In the genomic region with DNA sequence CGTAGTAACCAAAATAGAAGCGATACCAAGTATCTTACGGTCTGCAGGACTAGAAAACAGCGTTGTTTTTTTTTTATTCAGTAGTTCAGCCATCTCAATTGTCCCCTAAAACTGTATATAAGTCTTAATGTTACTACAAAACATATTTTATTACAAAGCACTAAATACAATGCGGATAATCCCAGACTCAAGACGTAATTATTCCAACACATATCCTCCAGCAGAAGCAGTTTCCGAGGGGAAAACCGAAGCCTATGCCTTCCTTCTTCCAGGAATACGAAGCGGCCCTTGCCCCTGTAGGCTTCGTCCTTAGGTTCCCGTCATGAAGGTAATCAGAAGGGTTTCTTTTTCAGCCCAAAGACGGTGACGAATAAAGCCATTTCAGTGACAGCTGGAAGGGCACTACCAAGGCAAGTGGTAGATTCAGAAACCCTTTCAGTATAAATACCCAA, we compare ENCODE assay signal across 8 cellular contexts. TPM values are rescaled to one million over a fixed set of nuclear protein-coding genes. Genes with fewer than 3 reads are reported as not detected.
DNase-seq lines count a peak whose midpoint lies in the region; ATAC-seq and TF ChIP-seq lines count a peak whose summit lies in the region.

No MANE protein-coding gene starts in this region.

- H3K36me3 Mint-ChIP-seq in CD4-positive, CD25-positive, alpha-beta regulatory T cell, result no peaks in the 10 kb centered on the region
- no peaks in the 10 kb centered on the region for H3K36me3 Mint-ChIP-seq in nephron progenitor cell (ENCODE audit: low read depth)

- H3K27me3 Mint-ChIP-seq in CD4-positive, CD25-positive, alpha-beta regulatory T cell, result no peaks in the 10 kb centered on the region
- peaks cover 3% of the 10 kb centered on the region for H3K27me3 Mint-ChIP-seq in nephron progenitor cell (ENCODE audit: low read depth, poor library complexity)

- peak overlapping the region; percentile 97 for H3K4me3 ChIP-seq in CD4-positive, CD25-positive, alpha-beta regulatory T cell (ENCODE audit: low read depth, low read length)
- H3K4me3 ChIP-seq in ectodermal cell (ENCODE audit: insufficient read depth, low read depth, low read length), result peak overlapping the region; percentile 56

- peak overlapping the region; percentile 99 to 100 (median 100) for H3K27ac Mint-ChIP-seq in CD4-positive, CD25-positive, alpha-beta regulatory T cell
- H3K27ac Mint-ChIP-seq in nephron progenitor cell, result peak overlapping the region; percentile 100

- no peaks in the 10 kb centered on the region for H3K27me3 ChIP-seq in CD4-positive, CD25-positive, alpha-beta regulatory T cell (ENCODE audit: control insufficient read depth, insufficient read depth, low read length)
- no peaks in the 10 kb centered on the region for H3K27me3 ChIP-seq in ectodermal cell (ENCODE audit: control insufficient read depth, insufficient read depth, low read length, poor library complexity, severe bottlenecking)

- peak overlapping the region; percentile 97 for H3K27ac ChIP-seq in CD4-positive, CD25-positive, alpha-beta regulatory T cell (ENCODE audit: insufficient read depth, low read length, poor library complexity, severe bottlenecking)
- peak overlapping the region; percentile 95 for H3K27ac ChIP-seq in ectodermal cell (ENCODE audit: insufficient read depth, low read depth, low read length, poor library complexity, severe bottlenecking)

- ATAC-seq in CD4-positive, CD25-positive, alpha-beta regulatory T cell (ENCODE audit: low read depth in 2 of 2), result no peak
- ATAC-seq in GM18498 (IDR thresholded peaks at IDR 0.05; ENCODE audit: unreplicated experiment) (no peak), GM19351 (IDR thresholded peaks at IDR 0.05; ENCODE audit: unreplicated experiment) (no peak)

- peaks cover 14 to 56% (median 28%) of the 10 kb centered on the region in 4 donors for H3K4me1 Mint-ChIP-seq in CD4-positive, CD25-positive, alpha-beta regulatory T cell
- peaks cover 48% of the 10 kb centered on the region for H3K4me1 Mint-ChIP-seq in nephron progenitor cell

- H3K9me3 Mint-ChIP-seq in CD4-positive, CD25-positive, alpha-beta regulatory T cell, result peaks cover 0 to 3% (median 0%) of the 10 kb centered on the region in 7 donors
- H3K9me3 Mint-ChIP-seq in nephron progenitor cell, result no peaks in the 10 kb centered on the region

- 1 to 2% methylated on average over 14 of the region's 14 CpGs for WGBS in ectodermal cell, 2 experiments

- no peaks in the 10 kb centered on the region for H3K9me3 ChIP-seq in CD4-positive, CD25-positive, alpha-beta regulatory T cell (ENCODE audit: control insufficient read depth in 2 of 2, low read length in 2 of 2)
- H3K9me3 ChIP-seq in ectodermal cell (ENCODE audit: control insufficient read depth, low read length), result no peaks in the 10 kb centered on the region

- no peak for DNase-seq in CD4-positive, CD25-positive, alpha-beta regulatory T cell
- peak; percentile 52 for DNase-seq in M059J (ENCODE audit: low read depth)
- DNase-seq in nephron progenitor cell, result no peak
- no peak for DNase-seq in superior temporal gyrus (ENCODE audit: extremely low spot score)
- DNase-seq in GM19240 (ENCODE audit: insufficient read length, low spot score), result no peak

- H3K36me3 ChIP-seq in CD4-positive, CD25-positive, alpha-beta regulatory T cell (ENCODE audit: control insufficient read depth, insufficient read depth, low read length), result no peaks in the 10 kb centered on the region
- no peaks in the 10 kb centered on the region for H3K36me3 ChIP-seq in ectodermal cell (ENCODE audit: control insufficient read depth, insufficient read depth, low read length)

- no peak for TF ChIP-seq CTCF in nephron progenitor cell (IDR thresholded peaks at IDR 0.05)

- H3K4me1 ChIP-seq in CD4-positive, CD25-positive, alpha-beta regulatory T cell (ENCODE audit: control insufficient read depth, insufficient read depth, low read length, poor library complexity, severe bottlenecking), result peaks cover 33% of the 10 kb centered on the region
- peaks cover 23% of the 10 kb centered on the region for H3K4me1 ChIP-seq in ectodermal cell (ENCODE audit: control insufficient read depth, insufficient read depth, low read length)

- H3K4me3 Mint-ChIP-seq in CD4-positive, CD25-positive, alpha-beta regulatory T cell, result peak overlapping the region; percentile 84 to 94 (median 86)
- H3K4me3 Mint-ChIP-seq in nephron progenitor cell, result peak overlapping the region; percentile 90

RNA-seq across cellular contexts. Expression of gene TMEM107, which starts 2.3 kb away (rescaled TPM):
- 27.3 TPM for total RNA-seq in CD4-positive, CD25-positive, alpha-beta regulatory T cell
- polyA plus RNA-seq in CD4-positive, CD25-positive, alpha-beta regulatory T cell, result 10 to 100 TPM; 20.6 to 38.9 (median 29.9) TPM
- 27.5 and 31.5 TPM in 2 replicates for total RNA-seq in M059J (2014; rRNA removed; shearing (Covaris generic))
- 18.8 TPM for polyA plus RNA-seq in ectodermal cell (2013, experiment 1 of 4)
- polyA plus RNA-seq in ectodermal cell (2013, experiment 2 of 4), result 18.2 TPM
- polyA plus RNA-seq in ectodermal cell (2013, experiment 3 of 4), result 31.3 TPM
- polyA plus RNA-seq in ectodermal cell (2013, experiment 4 of 4), result 28.9 TPM

RNA-seq across cellular contexts. Expression of gene VAMP2, which starts 11.1 kb away (rescaled TPM):
- 205 TPM for total RNA-seq in CD4-positive, CD25-positive, alpha-beta regulatory T cell
- polyA plus RNA-seq in CD4-positive, CD25-positive, alpha-beta regulatory T cell, result 10 to 100 TPM; 42.7 to 60.4 (median 59.3) TPM
- 3.8 and 4.4 TPM in 2 replicates for total RNA-seq in M059J (2014; rRNA removed; shearing (Covaris generic))
- 50.3 TPM for polyA plus RNA-seq in ectodermal cell (2013, experiment 1 of 4)
- polyA plus RNA-seq in ectodermal cell (2013, experiment 2 of 4), result 44.8 TPM
- 38.2 TPM for polyA plus RNA-seq in ectodermal cell (2013, experiment 3 of 4)
- 47.1 TPM for polyA plus RNA-seq in ectodermal cell (2013, experiment 4 of 4)

RNA-seq across cellular contexts. Expression of gene BORCS6, which starts 16.1 kb away (rescaled TPM):
- 10.1 TPM for total RNA-seq in CD4-positive, CD25-positive, alpha-beta regulatory T cell
- polyA plus RNA-seq in CD4-positive, CD25-positive, alpha-beta regulatory T cell, result 10 to 100 TPM; 23.6 to 29.9 (median 25.4) TPM
- 3.9 and 6.8 TPM in 2 replicates for total RNA-seq in M059J (2014; rRNA removed; shearing (Covaris generic))
- polyA plus RNA-seq in ectodermal cell (2013, experiment 1 of 4), result 3.2 TPM
- 3.4 TPM for polyA plus RNA-seq in ectodermal cell (2013, experiment 2 of 4)
- 2.9 TPM for polyA plus RNA-seq in ectodermal cell (2013, experiment 3 of 4)
- 3.1 TPM for polyA plus RNA-seq in ectodermal cell (2013, experiment 4 of 4)

RNA-seq across cellular contexts. Expression of gene PER1, which starts 21.7 kb away (rescaled TPM):
- 1,740 TPM for total RNA-seq in CD4-positive, CD25-positive, alpha-beta regulatory T cell
- 1 to 10 TPM; 4.8 to 7.7 (median 6.2) TPM for polyA plus RNA-seq in CD4-positive, CD25-positive, alpha-beta regulatory T cell
- total RNA-seq in M059J (2014; rRNA removed; shearing (Covaris generic)), result 10.6 and 18.4 TPM in 2 replicates
- 20.6 TPM for polyA plus RNA-seq in ectodermal cell (2013, experiment 1 of 4)
- polyA plus RNA-seq in ectodermal cell (2013, experiment 2 of 4), result 22.6 TPM
- 20.0 TPM for polyA plus RNA-seq in ectodermal cell (2013, experiment 3 of 4)
- 21.2 TPM for polyA plus RNA-seq in ectodermal cell (2013, experiment 4 of 4)

RNA-seq across cellular contexts. Expression of gene AURKB, which starts 36.5 kb away (rescaled TPM):
- total RNA-seq in CD4-positive, CD25-positive, alpha-beta regulatory T cell, result 3.7 TPM
- polyA plus RNA-seq in CD4-positive, CD25-positive, alpha-beta regulatory T cell, result 1 to 10 TPM; 1.5 to 5.3 (median 3.4) TPM
- 78.7 and 123 TPM in 2 replicates for total RNA-seq in M059J (2014; rRNA removed; shearing (Covaris generic))
- 130 TPM for polyA plus RNA-seq in ectodermal cell (2013, experiment 1 of 4)
- polyA plus RNA-seq in ectodermal cell (2013, experiment 2 of 4), result 101 TPM
- 122 TPM for polyA plus RNA-seq in ectodermal cell (2013, experiment 3 of 4)
- 129 TPM for polyA plus RNA-seq in ectodermal cell (2013, experiment 4 of 4)

Comparison
In these comparisons a context has a peak if more than half of its experiments do, and no peak if none do; other contexts are left out.
1. RNA of gene VAMP2, which starts 11.1 kb away (total RNA-seq): 205 TPM in CD4-positive, CD25-positive, alpha-beta regulatory T cell (single experiment); 3.8 to 4.4 TPM in M059J; every median in the first group is over 10 times any median in the second.